In the genomic region with DNA sequence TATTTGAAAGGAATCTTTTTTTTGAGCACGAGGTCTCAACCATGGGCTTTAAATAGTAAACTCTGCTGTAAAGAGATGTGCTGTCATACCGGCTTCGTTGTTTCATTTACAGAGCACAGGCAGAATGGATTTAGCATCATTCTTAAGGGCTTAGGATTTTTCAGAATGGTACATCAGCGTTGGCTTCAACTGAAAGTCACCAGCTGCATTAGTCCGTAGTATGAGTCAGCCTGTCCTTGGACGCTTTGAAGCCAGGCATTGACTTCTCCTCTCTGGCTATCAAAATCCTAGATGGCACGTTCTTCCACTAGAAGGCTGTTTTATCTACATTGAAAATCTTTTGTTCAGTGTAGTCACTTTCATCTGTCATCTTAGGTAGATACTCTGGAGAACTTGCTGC, we compare ENCODE assay signal across 32 cellular contexts.
"Had no signal": no experiment of that assay in that cellular context is flagged by ENCODE, and none has a peak within 500 bp of the region (broad histone marks: within the 10 kb centered on the region; RNA-seq: fewer than 3 reads in every experiment).

No MANE protein-coding gene starts in this region.

- H3K27ac ChIP-seq: adrenal gland, ascending aorta, cardiac muscle cell, VCaP had no signal

- H3K27me3 ChIP-seq: adrenal gland, ascending aorta, cardiac muscle cell had no signal

- H3K36me3 ChIP-seq: adrenal gland, ascending aorta, cardiac muscle cell had no signal

- DNase-seq: activated B cell treated with CpG ODN at 0.5 μM for 24 hours; activated CD4-positive, alpha-beta memory T cell treated with anti-CD3 and anti-CD28 coated beads for 36 hours; activated CD4-positive, alpha-beta T cell treated with anti-CD3 and anti-CD28 coated beads for 4 hours; activated CD4-positive, alpha-beta T cell treated with anti-CD3 and anti-CD28 coated beads, Interleukin-2, amount 10 ng/mL, durations not matched to agents 24 days and 14 days; activated CD4-positive, alpha-beta T cell treated with anti-CD3 and anti-CD28 coated beads, Interleukin-2, amount 50 U/mL, for 1 hour; activated CD4-positive, alpha-beta T cell treated with anti-CD3 and anti-CD28 coated beads, Interleukin-2, amount 50 U/mL, for 4 hours; activated CD4-positive, CD25-positive, alpha-beta regulatory T cell treated with anti-CD3 and anti-CD28 coated beads, Interleukin-2, amount 50 U/mL, for 72 hours; activated CD8-positive, alpha-beta memory T cell treated with anti-CD3 and anti-CD28 coated beads, Interleukin-2, amount 50 U/mL, for 4 hours; activated CD8-positive, alpha-beta T cell treated with anti-CD3 and anti-CD28 coated beads for 36 hours; activated effector memory CD4-positive, alpha-beta T cell treated with anti-CD3 and anti-CD28 coated beads, Interleukin-2, amount 50 U/mL, for 16 hours; activated gamma-delta T cell treated with Interleukin-2 at 50 U/mL for 16 hours; activated naive CD4-positive, alpha-beta T cell; activated naive CD4-positive, alpha-beta T cell treated with anti-CD3 and anti-CD28 coated beads for 36 hours; activated naive CD4-positive, alpha-beta T cell treated with anti-CD3 and anti-CD28 coated beads, Interleukin-2, amount 50 U/mL, for 16 hours; activated naive CD8-positive, alpha-beta T cell treated with anti-CD3 and anti-CD28 coated beads for 36 hours; activated T-cell treated with anti-CD3 and anti-CD28 coated beads for 4 hours; activated T-cell treated with anti-CD3 and anti-CD28 coated beads, Interleukin-2, amount 50 U/mL, for 24 hours; activated T-cell treated with anti-CD3 and anti-CD28 coated beads, Interleukin-2, amount 50 U/mL, for 48 hours; adrenal gland; amygdala; anterior cingulate cortex; caudate nucleus; cerebellar nuclear complex; T-helper 1 cell; T-helper 2 cell; T-helper 9 cell had no signal

- H3K9me3 ChIP-seq: adrenal gland, ascending aorta had no signal

- ATAC-seq: activated CD8-positive, alpha-beta T cell treated with anti-CD3 and anti-CD28 coated beads for 36 hours; activated naive CD4-positive, alpha-beta T cell treated with anti-CD3 and anti-CD28 coated beads, Interleukin-2, amount 50 U/mL, for 72 hours had no signal

- H3K4me1 ChIP-seq: adrenal gland, ascending aorta had no signal

- FAIRE-seq: bronchial epithelial cell, TTC549 had no signal

- H3K4me3 ChIP-seq: adrenal gland, ascending aorta, cardiac muscle cell had no signal
